ENCODE assay signal across 28 cellular contexts in the genomic region with DNA sequence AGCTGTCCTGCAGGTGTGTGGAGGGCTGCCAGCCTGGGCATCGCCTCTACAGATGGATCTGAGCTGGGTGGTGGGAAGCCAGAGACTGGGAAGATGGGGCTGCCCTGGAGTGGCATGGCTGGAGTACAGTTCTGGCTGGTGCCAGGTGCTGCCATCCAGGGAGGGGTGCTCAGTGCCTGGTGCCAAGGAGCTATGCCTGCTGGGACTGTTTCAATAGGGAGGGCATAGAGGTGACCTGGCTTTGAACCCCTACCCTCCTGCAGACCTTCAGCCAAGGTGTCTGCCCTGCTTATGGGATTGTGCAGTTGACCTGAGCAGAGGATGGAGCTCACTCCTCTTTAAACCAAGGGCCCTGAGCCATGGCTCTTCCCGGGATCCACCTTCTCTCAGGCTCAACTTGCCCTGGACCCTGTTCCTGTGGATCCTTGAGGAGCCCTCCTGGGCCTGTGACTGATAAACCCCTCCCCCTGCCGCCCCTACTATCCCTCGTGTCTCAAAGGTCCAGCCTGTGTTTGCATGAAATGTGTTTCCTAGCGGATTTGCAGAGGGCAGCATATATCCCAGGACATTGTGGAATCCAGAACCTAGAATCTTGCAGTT.
"Had no signal": no experiment of that assay in that cellular context is flagged by ENCODE, and none has a peak within 500 bp of the region (broad histone marks: within the 10 kb centered on the region; RNA-seq: fewer than 3 reads in every experiment).

No MANE protein-coding gene starts in this region.

- H3K36me3 ChIP-seq: adrenal gland, breast epithelium, SJSA1 had no signal

- H3K27ac ChIP-seq: adrenal gland, body of pancreas, breast epithelium, SJSA1 had no signal

- H3K4me2 ChIP-seq: SK-N-SH had no signal

- ATAC-seq: activated CD8-positive, alpha-beta T cell treated with anti-CD3 and anti-CD28 coated beads for 36 hours; activated naive CD4-positive, alpha-beta T cell treated with anti-CD3 and anti-CD28 coated beads, Interleukin-2, amount 50 U/mL, for 72 hours; activated T-cell treated with anti-CD3 and anti-CD28 coated beads, Interleukin-2, amount 50 U/mL, for 72 hours; activated T-helper 17 cell treated with anti-CD3 and anti-CD28 coated beads, Interleukin-2, amount 50 U/mL, for 72 hours; body of pancreas; K562 had no signal

- H3K4me1 ChIP-seq: body of pancreas, breast epithelium had no signal

- H3K9ac ChIP-seq: SK-N-SH had no signal

- H3K4me3 ChIP-seq: adrenal gland, body of pancreas, breast epithelium, K562, SJSA1 had no signal

- DNase-seq: activated CD4-positive, alpha-beta T cell treated with anti-CD3 and anti-CD28 coated beads, Interleukin-2, amount 10 ng/mL, durations not matched to agents 24 days and 14 days; activated CD4-positive, alpha-beta T cell treated with anti-CD3 and anti-CD28 coated beads, Interleukin-2, amount 50 U/mL, for 4 hours; activated CD8-positive, alpha-beta T cell treated with anti-CD3 and anti-CD28 coated beads for 36 hours; activated gamma-delta T cell treated with Interleukin-2 at 50 U/mL for 16 hours; activated naive CD4-positive, alpha-beta T cell treated with anti-CD3 and anti-CD28 coated beads for 36 hours; activated T-cell treated with anti-CD3 and anti-CD28 coated beads, Interleukin-2, amount 50 U/mL, for 1 hour; activated T-cell treated with anti-CD3 and anti-CD28 coated beads, Interleukin-2, amount 50 U/mL, for 72 hours; body of pancreas; central memory CD4-positive, alpha-beta T cell; IMR-90; NCI-H1105; NCI-H1417 treated with DMSO at 0.1 percent for 48 hours; NCI-H187 treated with DMSO at 0.1 percent for 48 hours; NCI-H2081; NCI-H2171 treated with DMSO at 0.1 percent for 48 hours; NCI-H2227 treated with DMSO at 0.1 percent for 48 hours; NCI-H446; NCI-H524; NCI-H69; OCI-M1; SHP77 treated with DMSO at 0.1 percent for 48 hours; SK-N-SH had no signal

- H3K27me3 ChIP-seq: adrenal gland, body of pancreas, breast epithelium, SJSA1 had no signal

- H3K9me3 ChIP-seq: adrenal gland, body of pancreas, breast epithelium, SJSA1, SK-N-SH had no signal
